In genomic region chr6:125940691-125941090, GRCh38 we compare ENCODE assay signal across 16 cellular contexts. TPM values are rescaled to one million over a fixed set of nuclear protein-coding genes. Genes with fewer than 3 reads are reported as not detected.
DNase-seq lines count a peak whose midpoint lies in the region; ATAC-seq and TF ChIP-seq lines count a peak whose summit lies in the region.
"Had no signal": no experiment of that assay in that cellular context is flagged by ENCODE, and none has a peak within 500 bp of the region (broad histone marks: within the 10 kb centered on the region; RNA-seq: fewer than 3 reads in every experiment).

No MANE protein-coding gene starts in this region.

- peak; percentile 19 for ATAC-seq in esophagus mucosa
- ATAC-seq in omental fat pad (ENCODE audit: low FRiP score): peak; percentile 46
- ATAC-seq in GM21786 (IDR thresholded peaks at IDR 0.05; ENCODE audit: unreplicated experiment): no peak
- ATAC-seq: activated T-cell treated with anti-CD3 and anti-CD28 coated beads, Interleukin-2, amount 50 U/mL, for 4 hours; gastrocnemius medialis; psoas muscle had no signal

- TF ChIP-seq CTCF in omental fat pad (IDR thresholded peaks at IDR 0.05): no peak

- DNase-seq in AG20443 (ENCODE audit: low spot score) (peak; percentile 49), RPMI7951 (ENCODE audit: low read depth) (peak; percentile 72), omental fat pad (ENCODE audit: low spot score) (no peak), NCI-H510A (lab: John Stamatoyannopoulos, UW) (no peak), NCI-H345 treated with DMSO at 0.1 percent for 48 hours (lab: John Stamatoyannopoulos, UW; ENCODE audit: unreplicated experiment) (no peak)
- no peak for DNase-seq in activated CD4-positive, alpha-beta T cell treated with anti-CD3 and anti-CD28 coated beads, Interleukin-2, amount 50 U/mL, for 48 hours
- DNase-seq: activated CD4-positive, alpha-beta memory T cell treated with anti-CD3 and anti-CD28 coated beads for 36 hours; activated T-cell treated with anti-CD3 and anti-CD28 coated beads, Interleukin-2, amount 50 U/mL, for 4 hours; gastrocnemius medialis; GF-D8; left ventricle myocardium inferior; NCI-H1930; NCI-H526 treated with DMSO at 0.1 percent for 48 hours; psoas muscle had no signal

RNA-seq across cellular contexts. Expression of gene HINT3, which starts 15.9 kb away (rescaled TPM):
- total RNA-seq in RPMI7951 (2014; rRNA removed; shearing (Covaris generic)): 16.1 and 17.7 TPM in 2 replicates
- 11.3 TPM for total RNA-seq in esophagus mucosa
- total RNA-seq in omental fat pad: 10 to 100 TPM; 10.6 to 23.6 (median 20.2) TPM

RNA-seq across cellular contexts. Expression of gene TRMT11, which starts 45.6 kb away (rescaled TPM):
- total RNA-seq in RPMI7951 (2014; rRNA removed; shearing (Covaris generic)): 27.0 and 28.6 TPM in 2 replicates
- 11.0 TPM for total RNA-seq in esophagus mucosa
- 10 to 100 TPM; 18.0 to 31.7 (median 23.2) TPM for total RNA-seq in omental fat pad

Comparison
In these comparisons a context has a peak if more than half of its experiments do, and no peak if none do; other contexts are left out.
1. DNase-seq: peak in AG20443 (single experiment) and RPMI7951 (single experiment); none in omental fat pad (single experiment), activated CD4-positive, alpha-beta T cell treated with anti-CD3 and anti-CD28 coated beads, Interleukin-2, amount 50 U/mL, for 48 hours (0 of 2), NCI-H510A (single experiment) and NCI-H345 treated with DMSO at 0.1 percent for 48 hours (single experiment).